ENCODE assay signal across 9 cellular contexts in genomic region chr4:121707344-121707743, GRCh38. TPM values are rescaled to one million over a fixed set of nuclear protein-coding genes. Genes with fewer than 3 reads are reported as not detected.
"Had no signal": no experiment of that assay in that cellular context is flagged by ENCODE, and none has a peak within 500 bp of the region (broad histone marks: within the 10 kb centered on the region; RNA-seq: fewer than 3 reads in every experiment).

No MANE protein-coding gene starts in this region.

- H3K27ac Mint-ChIP-seq: stimulated activated memory B cell treated with anti-CD40 and anti-IgM and Interleukin-4, amounts not matched to agents 10 μg/mL and 1 μg/mL and 100 μg/mL, for 72 hours; type B pancreatic cell had no signal

- ATAC-seq: stimulated activated memory B cell treated with anti-CD40 and anti-IgM and Interleukin-4, amounts not matched to agents 10 μg/mL and 1 μg/mL and 100 μg/mL, for 72 hours had no signal

- H3K36me3 Mint-ChIP-seq: stimulated activated memory B cell treated with anti-CD40 and anti-IgM and Interleukin-4, amounts not matched to agents 10 μg/mL and 1 μg/mL and 100 μg/mL, for 72 hours; type B pancreatic cell had no signal

- DNase-seq: colonic mucosa, kidney glomerular epithelial cell had no signal

- H3K4me1 ChIP-seq: colonic mucosa, parathyroid adenoma had no signal

- H3K4me3 Mint-ChIP-seq: stimulated activated memory B cell treated with anti-CD40 and anti-IgM and Interleukin-4, amounts not matched to agents 10 μg/mL and 1 μg/mL and 100 μg/mL, for 72 hours; type B pancreatic cell had no signal

- H3K9me3 Mint-ChIP-seq: effector memory CD8-positive, alpha-beta T cell; stimulated activated memory B cell treated with anti-CD40 and anti-IgM and Interleukin-4, amounts not matched to agents 10 μg/mL and 1 μg/mL and 100 μg/mL, for 72 hours; type B pancreatic cell had no signal

- H3K9me3 ChIP-seq: colonic mucosa, SJCRH30 had no signal

- H3K27me3 ChIP-seq: colonic mucosa, SJCRH30 had no signal

- H3K27ac ChIP-seq: colonic mucosa, parathyroid adenoma, RWPE1, SJCRH30 had no signal

- H3K36me3 ChIP-seq: colonic mucosa, SJCRH30 had no signal

- H3K27me3 Mint-ChIP-seq: type B pancreatic cell had no signal

- H3K4me3 ChIP-seq: colonic mucosa, SJCRH30 had no signal

RNA-seq across cellular contexts. Expression of gene SMIM43, which starts 57.6 kb away (rescaled TPM):
- total RNA-seq: liver had no signal
